8 cellular contexts compared by ENCODE assay signal in the genomic region with DNA sequence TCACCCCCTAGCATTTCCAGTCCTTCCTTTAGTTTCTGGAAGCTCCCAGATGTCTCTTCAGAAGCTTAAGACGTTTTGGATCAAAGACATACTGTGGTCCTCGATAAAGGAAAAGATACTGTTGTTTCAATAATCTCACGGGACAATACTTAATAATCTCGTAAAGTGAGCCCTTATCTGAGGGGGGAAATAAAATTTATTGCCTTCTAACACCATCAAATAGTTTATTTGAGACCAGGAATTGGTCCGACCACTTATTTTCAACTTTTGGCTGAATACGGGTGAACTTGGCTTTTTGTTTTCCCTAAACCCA. TPM values are rescaled to one million over a fixed set of nuclear protein-coding genes. Genes with fewer than 3 reads are reported as not detected.
DNase-seq lines count a peak whose midpoint lies in the region; ATAC-seq and TF ChIP-seq lines count a peak whose summit lies in the region.

No MANE protein-coding gene starts in this region.

- intact Hi-C loops in gastrocnemius medialis (cut with DNase I; ENCODE audit: low total_unique reads) = loop anchor here (2.0 to 5.0 kb wide), 2 partner anchors 50 to 64 kb away; a partner anchor contains a TSS

- no peaks in the 10 kb centered on the region for H3K27me3 Mint-ChIP-seq in T-helper 17 cell

- peaks cover 5% of the 10 kb centered on the region for H3K36me3 Mint-ChIP-seq in T-helper 17 cell (ENCODE audit: low read depth)

- no peaks in the 10 kb centered on the region for H3K9me3 ChIP-seq in T-helper 17 cell (ENCODE audit: control insufficient read depth, low read length, poor library complexity, severe bottlenecking)
- no peaks in the 10 kb centered on the region for H3K9me3 ChIP-seq in gastrocnemius medialis

- H3K36me3 ChIP-seq in gastrocnemius medialis = no peaks in the 10 kb centered on the region

- in situ Hi-C loops in gastrocnemius medialis (cut with MboI; ENCODE audit: low sequenced_read_pairs in 4 of 4) = no loop called here

- H3K27ac ChIP-seq in gastrocnemius medialis = peak overlapping the region; percentile 63 to 81 (median 78)

- DNase-seq in GM12865 (ENCODE audit: low read depth) = no peak
- DNase-seq in T-helper 17 cell = no peak
- DNase-seq in fibroblast of villous mesenchyme (ENCODE audit: low read depth) = no peak
- no peak for DNase-seq in gastrocnemius medialis
- DNase-seq in NCI-H1417 treated with DMSO at 0.1 percent for 48 hours (lab: John Stamatoyannopoulos, UW) = no peak
- no peak for DNase-seq in glomerular visceral epithelial cell (ENCODE audit: extremely low spot score)
- no peak for DNase-seq in 8988T

- peaks cover 14 to 17% of the 10 kb centered on the region in 2 donors for H3K4me1 ChIP-seq in gastrocnemius medialis

- TF ChIP-seq CTCF in GM12865 (IDR thresholded peaks at IDR 0.05; ENCODE audit: insufficient read depth, low read depth, low read length, missing control alignments) (no peak), fibroblast of villous mesenchyme (IDR thresholded peaks at IDR 0.05; ENCODE audit: insufficient read depth, low read depth, low read length) (no peak), gastrocnemius medialis (IDR thresholded peaks at IDR 0.05 in 4 of 5, conservative IDR thresholded peaks at IDR 0.05 in 1 of 5) (no peak)

- H3K4me3 ChIP-seq in GM12865 (ENCODE audit: low read depth, low read length) (peak overlapping the region; percentile 76), fibroblast of villous mesenchyme (ENCODE audit: low read depth, low read length) (peak overlapping the region; percentile 87), gastrocnemius medialis (peak overlapping the region; percentile 72 to 89 (median 82))

- no peak for ATAC-seq in T-helper 17 cell
- no peak for ATAC-seq in gastrocnemius medialis
- ATAC-seq in HG03139 (IDR thresholded peaks at IDR 0.05; ENCODE audit: unreplicated experiment) = no peak

- no peak for TF ChIP-seq POLR2A in gastrocnemius medialis (IDR thresholded peaks at IDR 0.05)

- peak overlapping the region; percentile 95 for H3K27ac Mint-ChIP-seq in T-helper 17 cell

- H3K4me3 Mint-ChIP-seq in T-helper 17 cell = peak overlapping the region; percentile 99

- H3K4me1 Mint-ChIP-seq in T-helper 17 cell = peaks cover 15% of the 10 kb centered on the region

- H3K27me3 ChIP-seq in gastrocnemius medialis = no peaks in the 10 kb centered on the region

RNA-seq across cellular contexts. Expression of a gene that starts 0.6 kb away (rescaled TPM):
- 10 to 100 TPM; 25.0 to 27.7 TPM for total RNA-seq in T-helper 17 cell
- total RNA-seq in fibroblast of villous mesenchyme = 13.9 and 38.4 TPM in 2 replicates
- 1 to 10 TPM; 3.3 to 5.4 (median 4.4) TPM for total RNA-seq in gastrocnemius medialis
